ENCODE assay signal across 24 cellular contexts in genomic region chr4:91631335-91631734, GRCh38.
DNase-seq lines count a peak whose midpoint lies in the region; ATAC-seq, FAIRE-seq and TF ChIP-seq lines count a peak whose summit lies in the region.
"Had no signal": no experiment of that assay in that cellular context is flagged by ENCODE, and none has a peak within 500 bp of the region (broad histone marks: within the 10 kb centered on the region; RNA-seq: fewer than 3 reads in every experiment).

No MANE protein-coding gene starts in this region.

- POLR2A ChIA-PET in H1 (lab: Charles Lee; ENCODE audit: partially characterized antibody), result no interaction called here

- H2AK5ac ChIP-seq in H1 (ENCODE audit: low read depth, low read length), result no peak overlapping the region

- no peaks in the 10 kb centered on the region for H3K23me2 ChIP-seq in H1 (ENCODE audit: low read depth, low read length)

- H4K5ac ChIP-seq in H1 (ENCODE audit: insufficient read length, low read depth, low read length), result no peak overlapping the region

- no peak overlapping the region for H3K4me2 ChIP-seq in Karpas-422 (ENCODE audit: low read depth, low read length, poor library complexity, severe bottlenecking)
- H3K4me2 ChIP-seq in H1 (ENCODE audit: insufficient read depth in 1 of 2, low read depth in 2 of 2, low read length in 2 of 2), result no peak overlapping the region
- H3K4me2 ChIP-seq: BLaER1 treated with 17β-estradiol and CSF1 and Interleukin-3, amounts not matched to agents 10 nM and 100 nM had no signal

- ATAC-seq in HG02678 (IDR thresholded peaks at IDR 0.05; ENCODE audit: unreplicated experiment), result no peak
- ATAC-seq: CD8-positive, alpha-beta T cell; GM12878 had no signal

- no peak for TF ChIP-seq CTCF in H1 (IDR thresholded peaks at IDR 0.05; ENCODE audit: control extremely low read depth in 1 of 3, insufficient read depth in 1 of 3, low read depth in 1 of 3, low read length in 3 of 3)

- no peak overlapping the region for H4K91ac ChIP-seq in H1 (replicated peaks; ENCODE audit: insufficient read length, low read length)

- H3K14ac ChIP-seq in H1 (ENCODE audit: insufficient read length), result no peak overlapping the region

- no peak overlapping the region for H4K8ac ChIP-seq in H1 (ENCODE audit: extremely low read depth, insufficient read depth, low read length)

- H3K4me3 ChIP-seq in Karpas-422 (ENCODE audit: low read length) (no peak overlapping the region), H1 (ENCODE audit: extremely low read depth in 1 of 4, insufficient read depth in 2 of 4, low read depth in 3 of 4, low read length in 4 of 4) (no peak overlapping the region)
- H3K4me3 ChIP-seq: BLaER1 treated with 17β-estradiol and CSF1 and Interleukin-3, amounts not matched to agents 10 nM and 100 nM; GM12878 had no signal

- no peak overlapping the region for H3K23ac ChIP-seq in H1 (ENCODE audit: insufficient read length)

- H2AFZ ChIP-seq in Karpas-422 (ENCODE audit: low read length), result no peak overlapping the region
- H2AFZ ChIP-seq in H1 (ENCODE audit: low read length), result no peak overlapping the region

- TF ChIP-seq POLR2A in H1 (IDR thresholded peaks at IDR 0.05; ENCODE audit: control extremely low read depth in 1 of 2, low read depth in 2 of 2, low read length in 2 of 2), result no peak

- H3K9me3 ChIP-seq in Karpas-422 (ENCODE audit: low read length), result 0 out of 2 replicates have a peak, but pooled peaks cover 11% of the 10 kb centered on the region
- no peaks in the 10 kb centered on the region for H3K9me3 ChIP-seq in H1 (ENCODE audit: insufficient read depth in 2 of 2, low read depth in 1 of 2, low read length in 1 of 2)
- H3K9me3 ChIP-seq: BLaER1 treated with 17β-estradiol and CSF1 and Interleukin-3, amounts not matched to agents 10 nM and 100 nM; Caco-2 had no signal

- H3K27me3 ChIP-seq in Karpas-422 (ENCODE audit: low read length), result no peaks in the 10 kb centered on the region
- H3K27me3 ChIP-seq in H1 (replicated peaks in 1 of 4; ENCODE audit: control insufficient read depth in 3 of 4, extremely low read depth in 1 of 4, insufficient read depth in 3 of 4, low read length in 3 of 4), result no peaks in the 10 kb centered on the region
- H3K27me3 ChIP-seq: BLaER1 treated with 17β-estradiol and CSF1 and Interleukin-3, amounts not matched to agents 10 nM and 100 nM had no signal

- no peak overlapping the region for H3K4ac ChIP-seq in H1 (replicated peaks; ENCODE audit: insufficient read length, low read depth, low read length)

- CTCF ChIA-PET in H1 (lab: Charles Lee; ENCODE audit: partially characterized antibody), result no interaction called here

- FAIRE-seq in H1 (lab: Jason Lieb, UNC), result no peak
- FAIRE-seq: A204.1, D721Med, GM12878, GM12892, GM18507 had no signal

- no peak for TF ChIP-seq EP300 in H1 (IDR thresholded peaks at IDR 0.05; ENCODE audit: borderline replicate concordance in 1 of 2, low read depth in 2 of 2, low read length in 2 of 2)

- H3K79me2 ChIP-seq in Karpas-422 (ENCODE audit: low read length) (no peaks in the 10 kb centered on the region), H1 (ENCODE audit: control insufficient read depth in 1 of 2, insufficient read depth in 2 of 2, low read length in 2 of 2) (peaks cover 0 to 2% of the 10 kb centered on the region in 2 experiments; a peak in 1 of 4 replicates)

- no peaks in the 10 kb centered on the region for H3K79me1 ChIP-seq in H1 (ENCODE audit: low read depth, low read length)

- no peak overlapping the region for H3K56ac ChIP-seq in H1 (replicated peaks; ENCODE audit: insufficient read length, low read depth, low read length)

- no peak overlapping the region for H2BK12ac ChIP-seq in H1 (ENCODE audit: low read depth, low read length)

- H3K36me3 ChIP-seq in Karpas-422 (ENCODE audit: insufficient read depth, low read length) (no peaks in the 10 kb centered on the region), H1 (ENCODE audit: control insufficient read depth in 2 of 4, insufficient read depth in 4 of 4, low read length in 3 of 4) (peaks cover 0 to 11% (median 4%) of the 10 kb centered on the region in 4 experiments; a peak in 2 of 8 replicates)
- H3K36me3 ChIP-seq: BLaER1 treated with 17β-estradiol and CSF1 and Interleukin-3, amounts not matched to agents 10 nM and 100 nM had no signal

- H2BK5ac ChIP-seq in H1 (ENCODE audit: low read depth, low read length), result no peak overlapping the region

- no peak for TF ChIP-seq RAD21 in H1 (IDR thresholded peaks at IDR 0.05 in 1 of 2, conservative IDR thresholded peaks at IDR 0.05 in 1 of 2; ENCODE audit: low read depth in 2 of 2, low read length in 2 of 2)

- H2BK20ac ChIP-seq in H1 (ENCODE audit: low read length), result no peak overlapping the region

- H3K4me1 ChIP-seq in Karpas-422 (ENCODE audit: low read length) (no peaks in the 10 kb centered on the region), H1 (replicated peaks in 1 of 4; ENCODE audit: control insufficient read depth in 3 of 4, insufficient read depth in 4 of 4, low read length in 3 of 4) (no peaks in the 10 kb centered on the region)
- H3K4me1 ChIP-seq: BLaER1 treated with 17β-estradiol and CSF1 and Interleukin-3, amounts not matched to agents 10 nM and 100 nM had no signal

- no peak overlapping the region for H2BK15ac ChIP-seq in H1 (ENCODE audit: low read length)

- H2BK120ac ChIP-seq in H1 (replicated peaks; ENCODE audit: low read depth, low read length), result peak overlapping the region; percentile 28

- H3K9me2 ChIP-seq in Karpas-422 (replicated peaks; ENCODE audit: insufficient read depth, low read length), result no peaks in the 10 kb centered on the region

- H3K27ac ChIP-seq in Karpas-422 (ENCODE audit: low read length) (no peak overlapping the region), H1 (ENCODE audit: low read depth, low read length) (no peak overlapping the region)
- H3K27ac ChIP-seq: BLaER1 treated with 17β-estradiol and CSF1 and Interleukin-3, amounts not matched to agents 10 nM and 100 nM; C4-2B had no signal

- no peak overlapping the region for H3K18ac ChIP-seq in H1 (ENCODE audit: extremely low read depth, low read length)

- DNase-seq in Karpas-422 (peak; percentile 7), H1 (ENCODE audit: low read depth in 1 of 2, low spot score in 2 of 2) (no peak), AML-193 (lab: John Stamatoyannopoulos, UW) (no peak), iPS-NIHi11 (ENCODE audit: low spot score) (no peak)
- DNase-seq: 8988T; ACHN; Caco-2; Calu3; CD4-positive, alpha-beta T cell; CD8-positive, alpha-beta T cell; DMS153; DMS53; DMS79; DND-41; EL; GDM1 had no signal

- no peaks in the 10 kb centered on the region for H4K20me1 ChIP-seq in Karpas-422 (ENCODE audit: insufficient read depth, low read depth, low read length)
- no peaks in the 10 kb centered on the region for H4K20me1 ChIP-seq in H1 (replicated peaks in 1 of 2; ENCODE audit: control insufficient read depth in 1 of 2, insufficient read depth in 2 of 2, low read length in 2 of 2)
- H4K20me1 ChIP-seq: BLaER1 treated with 17β-estradiol and CSF1 and Interleukin-3, amounts not matched to agents 10 nM and 100 nM had no signal

- H3K9ac ChIP-seq in Karpas-422 (ENCODE audit: low read length) (no peak overlapping the region), H1 (replicated peaks in 1 of 4; ENCODE audit: extremely low read depth in 1 of 4, low read depth in 3 of 4, low read length in 3 of 4) (no peak overlapping the region)
- H3K9ac ChIP-seq: BLaER1 treated with 17β-estradiol and CSF1 and Interleukin-3, amounts not matched to agents 10 nM and 100 nM had no signal

- WGBS in H1 (ENCODE audit: extremely low coverage in 1 of 2, insufficient coverage in 1 of 2, insufficient read length in 1 of 2, insufficient replicate concordance in 2 of 2, low coverage in 1 of 2, low lambda C conversion rate in 2 of 2, missing lambda C conversion rate in 1 of 2), 2 experiments, result 88% methylated on average over 3 of the region's 3 CpGs; no CpG with 5 or more reads in 1 of the 2 experiments

TF ChIP-seq in H1, 55 proteins besides CTCF, POLR2A, EP300 and RAD21:
- TF ChIP-seq SIN3A (conservative IDR thresholded peaks at IDR 0.05 in 1 of 2, IDR thresholded peaks at IDR 0.05 in 1 of 2; ENCODE audit: low read depth in 1 of 2, low read length in 2 of 2), result no peak
- peak; percentile 65; the same call in 1 of the 2 replicates for TF ChIP-seq POLR2AphosphoS5 (IDR thresholded peaks at IDR 0.05; ENCODE audit: low read depth, low read length)
